Comparison of ENCODE assay signal across 14 cellular contexts in the genomic region with DNA sequence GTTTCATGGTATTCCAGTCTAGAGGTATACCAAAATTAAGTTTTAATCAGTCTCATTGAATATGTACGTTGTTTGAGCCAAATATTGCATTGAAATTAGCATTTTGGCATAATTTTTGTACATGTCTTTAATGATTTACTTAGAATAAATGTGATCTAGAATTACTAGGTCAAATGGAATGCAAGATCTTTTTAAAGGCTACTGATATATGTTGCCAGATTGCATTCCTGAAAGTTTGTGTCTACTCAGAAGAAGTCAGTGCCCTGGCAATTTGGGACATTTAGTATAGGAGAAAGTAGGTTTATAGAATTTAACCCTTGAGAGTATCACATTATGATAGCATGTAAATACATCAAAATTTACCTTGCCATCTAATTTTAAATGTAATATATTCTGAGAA. TPM values are rescaled to one million over a fixed set of nuclear protein-coding genes. Genes with fewer than 3 reads are reported as not detected.
DNase-seq lines count a peak whose midpoint lies in the region; ATAC-seq and TF ChIP-seq lines count a peak whose summit lies in the region.
"Had no signal": no experiment of that assay in that cellular context is flagged by ENCODE, and none has a peak within 500 bp of the region (broad histone marks: within the 10 kb centered on the region; RNA-seq: fewer than 3 reads in every experiment).

No MANE protein-coding gene starts in this region.

- peaks cover 61% of the 10 kb centered on the region for H3K4me1 Mint-ChIP-seq in activated naive CD4-positive, alpha-beta T cell treated with anti-CD3 and anti-CD28 coated beads, Interleukin-2, amount 50 U/mL, for 24 hours
- peaks cover 7 to 42% of the 10 kb centered on the region in 2 donors for H3K4me1 Mint-ChIP-seq in stimulated activated naive B cell treated with anti-CD40 and anti-IgM and Interleukin-4, amounts not matched to agents 10 μg/mL and 1 μg/mL and 100 μg/mL, for 72 hours
- peaks cover 29% of the 10 kb centered on the region for H3K4me1 Mint-ChIP-seq in activated CD8-positive, alpha-beta memory T cell treated with anti-CD3 and anti-CD28 coated beads, Interleukin-2, amount 10 ng/mL, durations not matched to agents 7 days and 5 days
- no peaks in the 10 kb centered on the region for H3K4me1 Mint-ChIP-seq in neural progenitor cell

- H3K27me3 ChIP-seq in adipocyte (replicated peaks; ENCODE audit: control insufficient read depth, insufficient read depth, low read length) (no peaks in the 10 kb centered on the region), neural progenitor cell (no peaks in the 10 kb centered on the region)
- H3K27me3 ChIP-seq: heart left ventricle, testis had no signal

- peak overlapping the region; percentile 17 for H3K9ac ChIP-seq in adipocyte (ENCODE audit: low read length)
- no peak overlapping the region for H3K9ac ChIP-seq in neural progenitor cell

- H2AFZ ChIP-seq in neural progenitor cell (replicated peaks) = no peak overlapping the region

- no peak overlapping the region for H3K4me3 Mint-ChIP-seq in activated naive CD4-positive, alpha-beta T cell treated with anti-CD3 and anti-CD28 coated beads, Interleukin-2, amount 50 U/mL, for 24 hours
- H3K4me3 Mint-ChIP-seq in stimulated activated naive B cell treated with anti-CD40 and anti-IgM and Interleukin-4, amounts not matched to agents 10 μg/mL and 1 μg/mL and 100 μg/mL, for 72 hours = no peak overlapping the region
- no peak overlapping the region for H3K4me3 Mint-ChIP-seq in activated CD8-positive, alpha-beta memory T cell treated with anti-CD3 and anti-CD28 coated beads, Interleukin-2, amount 10 ng/mL, durations not matched to agents 7 days and 5 days
- H3K4me3 Mint-ChIP-seq in neural progenitor cell = no peak overlapping the region
- H3K4me3 Mint-ChIP-seq: dendritic cell treated with granulocyte-macrophage colony-stimulating factor and Interleukin-4, amounts not matched to agents 40 ng/mL and 50 ng/mL, for 4 days had no signal

- H3F3A ChIP-seq in neural progenitor cell (ENCODE audit: low read depth) = no peaks in the 10 kb centered on the region

- H3K79me2 ChIP-seq in neural progenitor cell (ENCODE audit: low read depth) = peaks cover 95% of the 10 kb centered on the region

- H3K4me1 ChIP-seq in adipocyte (ENCODE audit: control insufficient read depth, insufficient read depth, low read length) (peaks cover 32% of the 10 kb centered on the region), neural progenitor cell (no peaks in the 10 kb centered on the region)

- H3K27ac Mint-ChIP-seq in activated naive CD4-positive, alpha-beta T cell treated with anti-CD3 and anti-CD28 coated beads, Interleukin-2, amount 50 U/mL, for 24 hours = peak overlapping the region; percentile 66
- peak overlapping the region; percentile 59 for H3K27ac Mint-ChIP-seq in stimulated activated naive B cell treated with anti-CD40 and anti-IgM and Interleukin-4, amounts not matched to agents 10 μg/mL and 1 μg/mL and 100 μg/mL, for 72 hours
- no peak overlapping the region for H3K27ac Mint-ChIP-seq in activated CD8-positive, alpha-beta memory T cell treated with anti-CD3 and anti-CD28 coated beads, Interleukin-2, amount 10 ng/mL, durations not matched to agents 7 days and 5 days
- no peak overlapping the region for H3K27ac Mint-ChIP-seq in neural progenitor cell
- H3K27ac Mint-ChIP-seq: dendritic cell treated with granulocyte-macrophage colony-stimulating factor and Interleukin-4, amounts not matched to agents 40 ng/mL and 50 ng/mL, for 4 days had no signal

- no peaks in the 10 kb centered on the region for H3K27me3 Mint-ChIP-seq in activated naive CD4-positive, alpha-beta T cell treated with anti-CD3 and anti-CD28 coated beads, Interleukin-2, amount 50 U/mL, for 24 hours
- H3K27me3 Mint-ChIP-seq in stimulated activated naive B cell treated with anti-CD40 and anti-IgM and Interleukin-4, amounts not matched to agents 10 μg/mL and 1 μg/mL and 100 μg/mL, for 72 hours = no peaks in the 10 kb centered on the region
- no peaks in the 10 kb centered on the region for H3K27me3 Mint-ChIP-seq in activated CD8-positive, alpha-beta memory T cell treated with anti-CD3 and anti-CD28 coated beads, Interleukin-2, amount 10 ng/mL, durations not matched to agents 7 days and 5 days
- peaks cover 2% of the 10 kb centered on the region for H3K27me3 Mint-ChIP-seq in neural progenitor cell (ENCODE audit: insufficient read depth, low read depth)
- H3K27me3 Mint-ChIP-seq: dendritic cell treated with granulocyte-macrophage colony-stimulating factor and Interleukin-4, amounts not matched to agents 40 ng/mL and 50 ng/mL, for 4 days had no signal

- no peak for TF ChIP-seq CTCF in neural progenitor cell (IDR thresholded peaks at IDR 0.05)

- CTCF ChIA-PET in activated CD8-positive, alpha-beta memory T cell treated with anti-CD3 and anti-CD28 coated beads, Interleukin-2, amount 10 ng/mL, durations not matched to agents 7 days and 5 days (lab: Charles Lee) = no interaction called here

- H4K20me1 ChIP-seq in neural progenitor cell (ENCODE audit: low read depth) = peaks cover 82% of the 10 kb centered on the region

- H3K36me3 Mint-ChIP-seq in activated naive CD4-positive, alpha-beta T cell treated with anti-CD3 and anti-CD28 coated beads, Interleukin-2, amount 50 U/mL, for 24 hours = peaks cover 16% of the 10 kb centered on the region
- peaks cover 40 to 41% of the 10 kb centered on the region in 2 donors for H3K36me3 Mint-ChIP-seq in stimulated activated naive B cell treated with anti-CD40 and anti-IgM and Interleukin-4, amounts not matched to agents 10 μg/mL and 1 μg/mL and 100 μg/mL, for 72 hours
- H3K36me3 Mint-ChIP-seq in activated CD8-positive, alpha-beta memory T cell treated with anti-CD3 and anti-CD28 coated beads, Interleukin-2, amount 10 ng/mL, durations not matched to agents 7 days and 5 days = peaks cover 61% of the 10 kb centered on the region
- H3K36me3 Mint-ChIP-seq in neural progenitor cell = peaks cover 39% of the 10 kb centered on the region

- no peak overlapping the region for H3K4me2 ChIP-seq in neural progenitor cell

- H3K27ac ChIP-seq in neural progenitor cell = no peak overlapping the region
- H3K27ac ChIP-seq: heart left ventricle, testis had no signal

- no peak for ATAC-seq in stimulated activated naive B cell treated with anti-CD40 and anti-IgM and Interleukin-4, amounts not matched to agents 10 μg/mL and 1 μg/mL and 100 μg/mL, for 72 hours (replicated peaks)
- ATAC-seq in activated CD8-positive, alpha-beta memory T cell treated with anti-CD3 and anti-CD28 coated beads, Interleukin-2, amount 10 ng/mL, durations not matched to agents 7 days and 5 days = no peak

- peak overlapping the region; percentile 34 for H3K4me3 ChIP-seq in adipocyte (ENCODE audit: low read length)
- no peak overlapping the region for H3K4me3 ChIP-seq in neural progenitor cell
- H3K4me3 ChIP-seq: heart left ventricle, testis had no signal

- DNase-seq in activated naive CD4-positive, alpha-beta T cell treated with Interleukin-2 at 50 U/mL for 16 hours = no peak
- DNase-seq in adipocyte (ENCODE audit: low read depth) (peak; percentile 83), glomerular visceral epithelial cell (ENCODE audit: extremely low spot score) (peak; percentile 35), neural progenitor cell (ENCODE audit: low spot score) (no peak)
- no peak for DNase-seq in stimulated activated naive B cell treated with anti-CD40 and anti-IgM and Interleukin-4, amounts not matched to agents 10 μg/mL and 1 μg/mL and 100 μg/mL, for 72 hours
- DNase-seq in activated CD8-positive, alpha-beta memory T cell treated with anti-CD3 and anti-CD28 coated beads, Interleukin-2, amount 10 ng/mL, durations not matched to agents 7 days and 5 days = no peak
- DNase-seq in activated naive CD4-positive, alpha-beta T cell treated with anti-CD3 and anti-CD28 coated beads, Interleukin-2, amount 50 U/mL, for 16 hours = no peak
- DNase-seq: activated CD4-positive, alpha-beta T cell treated with anti-CD3 and anti-CD28 coated beads for 4 hours; heart left ventricle; mesendoderm; NCI-H774; testis had no signal

- H3K36me3 ChIP-seq in adipocyte (ENCODE audit: control insufficient read depth, insufficient read depth, low read length, severe bottlenecking) = peaks cover 65% of the 10 kb centered on the region
- H3K36me3 ChIP-seq in neural progenitor cell = peaks cover 41% of the 10 kb centered on the region

- H3K9me3 Mint-ChIP-seq in activated naive CD4-positive, alpha-beta T cell treated with anti-CD3 and anti-CD28 coated beads, Interleukin-2, amount 50 U/mL, for 24 hours = no peaks in the 10 kb centered on the region
- no peaks in the 10 kb centered on the region for H3K9me3 Mint-ChIP-seq in stimulated activated naive B cell treated with anti-CD40 and anti-IgM and Interleukin-4, amounts not matched to agents 10 μg/mL and 1 μg/mL and 100 μg/mL, for 72 hours
- H3K9me3 Mint-ChIP-seq in activated CD8-positive, alpha-beta memory T cell treated with anti-CD3 and anti-CD28 coated beads, Interleukin-2, amount 10 ng/mL, durations not matched to agents 7 days and 5 days (ENCODE audit: low read depth) = no peaks in the 10 kb centered on the region
- H3K9me3 Mint-ChIP-seq in neural progenitor cell = no peaks in the 10 kb centered on the region
- H3K9me3 Mint-ChIP-seq: dendritic cell treated with granulocyte-macrophage colony-stimulating factor and Interleukin-4, amounts not matched to agents 40 ng/mL and 50 ng/mL, for 4 days had no signal

- H3K9me3 ChIP-seq in adipocyte (ENCODE audit: control insufficient read depth, low read length) = no peaks in the 10 kb centered on the region
- no peaks in the 10 kb centered on the region for H3K9me3 ChIP-seq in neural progenitor cell (ENCODE audit: low read depth)
- H3K9me3 ChIP-seq: heart left ventricle, testis had no signal

RNA-seq across cellular contexts. Expression of a gene that starts 32.4 kb away (rescaled TPM):
- 100 to 1,000 TPM; 110 to 127 TPM for total RNA-seq in activated CD8-positive, alpha-beta memory T cell treated with anti-CD3 and anti-CD28 coated beads, Interleukin-2, amount 10 ng/mL, durations not matched to agents 7 days and 5 days
- total RNA-seq in neural progenitor cell (ENCODE audit: low replicate concordance) = 87.7 and 124 TPM in 2 replicates

Comparison
In these comparisons a context has a peak if more than half of its experiments do, and no peak if none do; other contexts are left out.
1. H3K27ac Mint-ChIP-seq: peak in activated naive CD4-positive, alpha-beta T cell treated with anti-CD3 and anti-CD28 coated beads, Interleukin-2, amount 50 U/mL, for 24 hours (single experiment) and stimulated activated naive B cell treated with anti-CD40 and anti-IgM and Interleukin-4, amounts not matched to agents 10 μg/mL and 1 μg/mL and 100 μg/mL, for 72 hours (single experiment); none in activated CD8-positive, alpha-beta memory T cell treated with anti-CD3 and anti-CD28 coated beads, Interleukin-2, amount 10 ng/mL, durations not matched to agents 7 days and 5 days (single experiment) and neural progenitor cell (single experiment).
2. DNase-seq: peak in adipocyte (single experiment) and glomerular visceral epithelial cell (single experiment); none in activated naive CD4-positive, alpha-beta T cell treated with Interleukin-2 at 50 U/mL for 16 hours (single experiment), stimulated activated naive B cell treated with anti-CD40 and anti-IgM and Interleukin-4, amounts not matched to agents 10 μg/mL and 1 μg/mL and 100 μg/mL, for 72 hours (single experiment), activated CD8-positive, alpha-beta memory T cell treated with anti-CD3 and anti-CD28 coated beads, Interleukin-2, amount 10 ng/mL, durations not matched to agents 7 days and 5 days (single experiment), neural progenitor cell (single experiment) and activated naive CD4-positive, alpha-beta T cell treated with anti-CD3 and anti-CD28 coated beads, Interleukin-2, amount 50 U/mL, for 16 hours (single experiment).